Comparison of ENCODE assay signal across 19 cellular contexts in the genomic region with DNA sequence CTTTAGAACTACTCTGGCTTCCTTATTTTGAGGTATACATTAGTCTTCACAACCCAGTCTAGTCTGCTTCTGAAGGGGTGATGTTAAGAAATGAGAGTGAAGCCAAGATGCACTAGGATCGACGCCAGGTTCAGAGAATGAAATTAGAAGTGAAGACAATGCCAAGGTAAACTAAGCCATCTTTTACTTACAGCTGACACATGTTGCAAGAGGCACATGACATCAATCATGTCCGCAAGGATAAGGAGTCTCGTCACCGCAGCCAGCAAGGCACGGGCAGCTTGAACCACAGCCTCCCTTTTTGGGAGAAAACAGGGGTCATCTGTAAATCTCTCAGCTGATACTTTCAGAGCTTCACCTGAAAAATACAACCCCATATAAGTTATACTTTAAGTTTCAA.
"Had no signal": no experiment of that assay in that cellular context is flagged by ENCODE, and none has a peak within 500 bp of the region (broad histone marks: within the 10 kb centered on the region; RNA-seq: fewer than 3 reads in every experiment).

No MANE protein-coding gene starts in this region.

- H3K9me3 ChIP-seq: body of pancreas, heart left ventricle, neutrophil, transverse colon had no signal

- H3K36me3 Mint-ChIP-seq: activated naive CD4-positive, alpha-beta T cell treated with anti-CD3 and anti-CD28 coated beads, Interleukin-2, amount 50 U/mL, for 24 hours; naive thymus-derived CD4-positive, alpha-beta T cell had no signal

- H3K9me3 Mint-ChIP-seq: activated B cell treated with CpG ODN at 0.5 μM for 24 hours; activated CD8-positive, alpha-beta T cell treated with anti-CD3 and anti-CD28 coated beads for 36 hours; activated naive CD4-positive, alpha-beta T cell treated with anti-CD3 and anti-CD28 coated beads, Interleukin-2, amount 50 U/mL, for 24 hours; activated T-cell treated with anti-CD3 and anti-CD28 coated beads, Interleukin-2, amount 50 U/mL, for 4 hours; naive thymus-derived CD4-positive, alpha-beta T cell had no signal

- H3K4me3 Mint-ChIP-seq: activated B cell treated with CpG ODN at 0.5 μM for 24 hours; activated CD8-positive, alpha-beta T cell treated with anti-CD3 and anti-CD28 coated beads for 36 hours; activated naive CD4-positive, alpha-beta T cell treated with anti-CD3 and anti-CD28 coated beads, Interleukin-2, amount 50 U/mL, for 24 hours; activated T-cell treated with anti-CD3 and anti-CD28 coated beads, Interleukin-2, amount 50 U/mL, for 4 hours; naive thymus-derived CD4-positive, alpha-beta T cell had no signal

- H3K27ac ChIP-seq: body of pancreas, heart left ventricle, neutrophil, transverse colon had no signal

- H3K27me3 ChIP-seq: body of pancreas, heart left ventricle, transverse colon had no signal

- H3K4me1 ChIP-seq: body of pancreas, transverse colon had no signal

- H3K36me3 ChIP-seq: heart left ventricle, neutrophil, transverse colon had no signal

- H3K27ac Mint-ChIP-seq: activated B cell treated with CpG ODN at 0.5 μM for 24 hours; activated CD8-positive, alpha-beta T cell treated with anti-CD3 and anti-CD28 coated beads for 36 hours; activated naive CD4-positive, alpha-beta T cell treated with anti-CD3 and anti-CD28 coated beads, Interleukin-2, amount 50 U/mL, for 24 hours; naive thymus-derived CD4-positive, alpha-beta T cell had no signal

- H3K4me1 Mint-ChIP-seq: activated B cell treated with CpG ODN at 0.5 μM for 24 hours had no signal

- ATAC-seq: activated CD8-positive, alpha-beta T cell treated with anti-CD3 and anti-CD28 coated beads for 36 hours; activated T-cell treated with anti-CD3 and anti-CD28 coated beads, Interleukin-2, amount 50 U/mL, for 4 hours; body of pancreas; left cardiac atrium; naive thymus-derived CD4-positive, alpha-beta T cell; stimulated activated naive CD8-positive, alpha-beta T cell treated with anti-CD3 and anti-CD28 coated beads, Interleukin-15, Interleukin-2, amounts not matched to agents 100 U/mL and 50 U/mL, for 24 hours had no signal

- DNase-seq: activated B cell treated with CpG ODN at 0.5 μM for 24 hours; activated CD4-positive, alpha-beta T cell treated with anti-CD3 and anti-CD28 coated beads for 48 hours; activated CD8-positive, alpha-beta T cell treated with anti-CD3 and anti-CD28 coated beads for 36 hours; activated effector memory CD4-positive, alpha-beta T cell treated with Interleukin-2 at 50 U/mL for 16 hours; activated T-cell treated with anti-CD3 and anti-CD28 coated beads, Interleukin-2, amount 50 U/mL, for 4 hours; amniotic stem cell; body of pancreas; central memory CD4-positive, alpha-beta T cell; cortex of kidney; effector CD4-positive, alpha-beta T cell; heart left ventricle; left cardiac atrium; naive thymus-derived CD4-positive, alpha-beta T cell; stimulated activated naive CD8-positive, alpha-beta T cell treated with anti-CD3 and anti-CD28 coated beads, Interleukin-15, Interleukin-2, amounts not matched to agents 100 U/mL and 50 U/mL, for 24 hours; T-helper 2 cell; transverse colon had no signal

- H3K4me3 ChIP-seq: body of pancreas, heart left ventricle, lung, transverse colon had no signal
